In genomic region chr10:77165445-77166316, GRCh38 we compare ENCODE assay signal across 9 cellular contexts.
A peak's percentile ranks its signal among the peaks of the same experiment; 100 is the strongest.
DNase-seq lines count a peak whose midpoint lies in the region; ATAC-seq, FAIRE-seq and TF ChIP-seq lines count a peak whose summit lies in the region.
"Had no signal": no experiment of that assay in that cellular context is flagged by ENCODE, and none has a peak within 500 bp of the region (broad histone marks: within the 10 kb centered on the region; RNA-seq: fewer than 3 reads in every experiment).

No MANE protein-coding gene starts in this region.

- H3K27me3 ChIP-seq in WERI-Rb-1 (ENCODE audit: insufficient read depth, low read depth, severe bottlenecking), result no peaks in the 10 kb centered on the region
- H3K27me3 ChIP-seq in endothelial cell of umbilical vein (ENCODE audit: control insufficient read depth in 2 of 2, insufficient read depth in 2 of 2, low read length in 2 of 2), result no peaks in the 10 kb centered on the region
- no peaks in the 10 kb centered on the region for H3K27me3 ChIP-seq in testis

- WGBS in testis, 2 donors, result 47 to 52% methylated on average over 16 of the region's 16 CpGs

- H3K9me3 ChIP-seq in WERI-Rb-1 (ENCODE audit: severe bottlenecking) (no peaks in the 10 kb centered on the region), endothelial cell of umbilical vein (replicated peaks; ENCODE audit: control insufficient read depth, insufficient read depth, low read length) (no peaks in the 10 kb centered on the region), testis (no peaks in the 10 kb centered on the region)

- peak; percentile 86 for FAIRE-seq in endothelial cell of umbilical vein (lab: Jason Lieb, UNC)

- no peak overlapping the region for H3K9ac ChIP-seq in endothelial cell of umbilical vein (replicated peaks; ENCODE audit: extremely low read depth, insufficient read depth, low read length)

- H3K4me1 ChIP-seq in endothelial cell of umbilical vein (ENCODE audit: control insufficient read depth, extremely low read depth, insufficient read depth, low read length) (peaks cover 41% of the 10 kb centered on the region), testis (no peaks in the 10 kb centered on the region)

- peak overlapping the region; percentile 9 for H2AFZ ChIP-seq in endothelial cell of umbilical vein (ENCODE audit: low read depth, low read length)

- no peaks in the 10 kb centered on the region for H4K20me1 ChIP-seq in endothelial cell of umbilical vein (replicated peaks; ENCODE audit: control insufficient read depth, extremely low read depth, insufficient read depth, low read length)

- no peak for TF ChIP-seq POLR2A in endothelial cell of umbilical vein (IDR thresholded peaks at IDR 0.05; ENCODE audit: low read depth, low read length)
- TF ChIP-seq POLR2A in testis (IDR thresholded peaks at IDR 0.05), result no peak

- no TSS peak for BruUV-seq in endothelial cell of umbilical vein (replicated peaks; lab: Mats Ljungman, UMichigan)

- peak; percentile 42 for DNase-seq in SIG-M5 treated with dmso at 0.1 percent for 504 hours (lab: John Stamatoyannopoulos, UW; ENCODE audit: unreplicated experiment)
- no peak for DNase-seq in SIG-M5 (lab: John Stamatoyannopoulos, UW)
- peak; percentile 18 for DNase-seq in NCI-H2171 (lab: John Stamatoyannopoulos, UW)
- peak; percentile 64 for DNase-seq in WERI-Rb-1
- DNase-seq in endothelial cell of umbilical vein (ENCODE audit: low read depth, low spot score), result peak; percentile 77
- DNase-seq in mucosa of gallbladder (ENCODE audit: low spot score), result peak; percentile 57
- peak; percentile 36 for DNase-seq in testis

- H3K79me2 ChIP-seq in endothelial cell of umbilical vein (ENCODE audit: control insufficient read depth, insufficient read depth, low read length), result no peaks in the 10 kb centered on the region

- dilution Hi-C loops in endothelial cell of umbilical vein (cut with MboI; ENCODE audit: extremely low pct_ligation_motif_present, low sequenced_read_pairs), result no loop called here

- no peak overlapping the region for H3K4me2 ChIP-seq in endothelial cell of umbilical vein (ENCODE audit: insufficient read depth, low read length)

- intact Hi-C loops in endothelial cell of umbilical vein (cut with micrococcal nuclease) (loop anchor here (1.0 to 2.0 kb wide), 7 partner anchors 53 to 679 kb away; no protein-coding TSS in a partner anchor), testis (cut with DNase I; ENCODE audit: low total_unique reads) (no loop called here)

- CTCF ChIA-PET in endothelial cell of umbilical vein (lab: Charles Lee), result interaction anchor here (0.6 to 13.7 kb wide), 48 partner anchors 9 to 697 kb away, joined by 3 to 594 read pairs (median 4); partner anchors contain the start of gene KCNMA1

- H3K4me3 ChIP-seq in WERI-Rb-1 (ENCODE audit: low read depth, low read length), result no peak overlapping the region
- no peak overlapping the region for H3K4me3 ChIP-seq in endothelial cell of umbilical vein (replicated peaks in 1 of 3; ENCODE audit: insufficient read depth in 1 of 3, low read depth in 1 of 3, low read length in 3 of 3)
- no peak overlapping the region for H3K4me3 ChIP-seq in testis

- no peaks in the 10 kb centered on the region for H3K9me1 ChIP-seq in endothelial cell of umbilical vein (replicated peaks; ENCODE audit: control insufficient read depth, extremely low read depth, insufficient read depth, low read length)

- POLR2A ChIA-PET in endothelial cell of umbilical vein (lab: Charles Lee), result no interaction called here

- ATAC-seq in HG02870 (IDR thresholded peaks at IDR 0.05; ENCODE audit: unreplicated experiment), result peak; percentile 89

- H3K36me3 ChIP-seq in WERI-Rb-1 (no peaks in the 10 kb centered on the region), endothelial cell of umbilical vein (ENCODE audit: control insufficient read depth in 2 of 2, extremely low read depth in 1 of 2, insufficient read depth in 2 of 2, low read length in 2 of 2) (no peaks in the 10 kb centered on the region), testis (ENCODE audit: low read depth, missing control alignments) (no peaks in the 10 kb centered on the region)

- peak; percentile 69 for TF ChIP-seq CTCF in WERI-Rb-1 (IDR thresholded peaks at IDR 0.05; ENCODE audit: low read depth, low read length)
- peak; percentile 59 to 66 for TF ChIP-seq CTCF in endothelial cell of umbilical vein (IDR thresholded peaks at IDR 0.05; ENCODE audit: extremely low read depth in 1 of 2, insufficient read depth in 1 of 2, low read depth in 1 of 2, low read length in 2 of 2)
- TF ChIP-seq CTCF in testis (IDR thresholded peaks at IDR 0.05), result peak in 2 of 3 experiments; percentile 64 to 66

- H3K27ac ChIP-seq in WERI-Rb-1 (no peak overlapping the region; the same call in 1 of the 2 replicates), endothelial cell of umbilical vein (ENCODE audit: insufficient read depth, low read depth, low read length) (peak overlapping the region; percentile 80), testis (no peak overlapping the region)
- H3K27ac ChIP-seq: C4-2B had no signal

TF ChIP-seq in endothelial cell of umbilical vein, 7 proteins besides CTCF, POLR2A, EP300 and RAD21:
- no peak for TF ChIP-seq GATA2 (IDR thresholded peaks at IDR 0.05; ENCODE audit: insufficient read depth, insufficient read length, low read depth, low read length)
